In genomic region chr14:101814869-101815268, GRCh38 we compare ENCODE assay signal across 1 cellular context.
TF ChIP-seq lines count a peak whose summit lies in the region.

No MANE protein-coding gene starts in this region.

TF ChIP-seq in GM12878, 131 proteins besides CTCF, POLR2A, EP300 and RAD21:
- TF ChIP-seq, protein P1, sequence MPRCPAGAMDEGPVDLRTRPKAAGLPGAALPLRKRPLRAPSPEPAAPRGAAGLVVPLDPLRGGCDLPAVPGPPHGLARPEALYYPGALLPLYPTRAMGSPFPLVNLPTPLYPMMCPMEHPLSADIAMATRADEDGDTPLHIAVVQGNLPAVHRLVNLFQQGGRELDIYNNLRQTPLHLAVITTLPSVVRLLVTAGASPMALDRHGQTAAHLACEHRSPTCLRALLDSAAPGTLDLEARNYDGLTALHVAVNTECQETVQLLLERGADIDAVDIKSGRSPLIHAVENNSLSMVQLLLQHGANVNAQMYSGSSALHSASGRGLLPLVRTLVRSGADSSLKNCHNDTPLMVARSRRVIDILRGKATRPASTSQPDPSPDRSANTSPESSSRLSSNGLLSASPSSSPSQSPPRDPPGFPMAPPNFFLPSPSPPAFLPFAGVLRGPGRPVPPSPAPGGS (IDR thresholded peaks at IDR 0.05; ENCODE audit: borderline replicate concordance, insufficient read depth, low read depth, low read length, poor library complexity, severe bottlenecking): no peak
- no peak for TF ChIP-seq SMC3 (IDR thresholded peaks at IDR 0.05; ENCODE audit: borderline replicate concordance, low read length)
- no peak for TF ChIP-seq HDAC6 (IDR thresholded peaks at IDR 0.05; ENCODE audit: unreplicated experiment)
- no peak for TF ChIP-seq FOXK2 (IDR thresholded peaks at IDR 0.05)
- no peak for TF ChIP-seq RCOR1 (conservative IDR thresholded peaks at IDR 0.05; ENCODE audit: low read depth, low read length)
- TF ChIP-seq EGR1 (IDR thresholded peaks at IDR 0.05; ENCODE audit: borderline replicate concordance in 1 of 2, low read depth in 2 of 2, low read length in 2 of 2): no peak
- TF ChIP-seq SKIL (IDR thresholded peaks at IDR 0.05; ENCODE audit: low read depth, poor library complexity, severe bottlenecking): no peak
- TF ChIP-seq DPF2 (IDR thresholded peaks at IDR 0.05): no peak
- TF ChIP-seq MXI1 (IDR thresholded peaks at IDR 0.05; ENCODE audit: low read depth, low read length): no peak
- TF ChIP-seq, protein P2, sequence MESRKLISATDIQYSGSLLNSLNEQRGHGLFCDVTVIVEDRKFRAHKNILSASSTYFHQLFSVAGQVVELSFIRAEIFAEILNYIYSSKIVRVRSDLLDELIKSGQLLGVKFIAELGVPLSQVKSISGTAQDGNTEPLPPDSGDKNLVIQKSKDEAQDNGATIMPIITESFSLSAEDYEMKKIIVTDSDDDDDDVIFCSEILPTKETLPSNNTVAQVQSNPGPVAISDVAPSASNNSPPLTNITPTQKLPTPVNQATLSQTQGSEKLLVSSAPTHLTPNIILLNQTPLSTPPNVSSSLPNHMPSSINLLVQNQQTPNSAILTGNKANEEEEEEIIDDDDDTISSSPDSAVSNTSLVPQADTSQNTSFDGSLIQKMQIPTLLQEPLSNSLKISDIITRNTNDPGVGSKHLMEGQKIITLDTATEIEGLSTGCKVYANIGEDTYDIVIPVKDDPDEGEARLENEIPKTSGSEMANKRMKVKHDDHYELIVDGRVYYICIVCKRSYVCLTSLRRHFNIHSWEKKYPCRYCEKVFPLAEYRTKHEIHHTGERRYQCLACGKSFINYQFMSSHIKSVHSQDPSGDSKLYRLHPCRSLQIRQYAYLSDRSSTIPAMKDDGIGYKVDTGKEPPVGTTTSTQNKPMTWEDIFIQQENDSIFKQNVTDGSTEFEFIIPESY (IDR thresholded peaks at IDR 0.05): no peak
- no peak for TF ChIP-seq IKZF1 (conservative IDR thresholded peaks at IDR 0.05)
- no peak for TF ChIP-seq TCF12 (IDR thresholded peaks at IDR 0.05; ENCODE audit: low read depth, low read length)
- TF ChIP-seq RBBP5 (conservative IDR thresholded peaks at IDR 0.05): no peak
